17 cellular contexts compared by ENCODE assay signal in genomic region chr17:31902693-31903092, GRCh38. TPM values are rescaled to one million over a fixed set of nuclear protein-coding genes. Genes with fewer than 3 reads are reported as not detected.
DNase-seq lines count a peak whose midpoint lies in the region; ATAC-seq, FAIRE-seq and TF ChIP-seq lines count a peak whose summit lies in the region.
"Had no signal": no experiment of that assay in that cellular context is flagged by ENCODE, and none has a peak within 500 bp of the region (broad histone marks: within the 10 kb centered on the region; RNA-seq: fewer than 3 reads in every experiment).

No MANE protein-coding gene starts in this region.

- POLR2A ChIA-PET in activated CD4-positive, alpha-beta memory T cell treated with anti-CD3 and anti-CD28 coated beads for 36 hours (lab: Charles Lee) = interaction anchor here (1.2 kb wide), 1 partner anchor 9 kb away, joined by 4 read pairs; no protein-coding TSS in a partner anchor

- peak overlapping the region; percentile 7 for H3K27ac Mint-ChIP-seq in activated T-cell treated with anti-CD3 and anti-CD28 coated beads, Interleukin-2, amount 50 U/mL, for 24 hours
- H3K27ac Mint-ChIP-seq in activated CD4-positive, alpha-beta memory T cell treated with anti-CD3 and anti-CD28 coated beads for 36 hours = peak overlapping the region; percentile 70

- H3K36me3 ChIP-seq in neuron (ENCODE audit: insufficient read depth, low read length) (peaks cover 15% of the 10 kb centered on the region), kidney (ENCODE audit: control insufficient read depth in 1 of 2, insufficient read depth in 2 of 2, low read length in 2 of 2) (peaks cover 0 to 10% of the 10 kb centered on the region in 2 donors)

- TF ChIP-seq CTCF in kidney (IDR thresholded peaks at IDR 0.05; ENCODE audit: borderline replicate concordance, extremely low read depth, insufficient read depth) = no peak

- H3K4me1 Mint-ChIP-seq in activated T-cell treated with anti-CD3 and anti-CD28 coated beads, Interleukin-2, amount 50 U/mL, for 24 hours (ENCODE audit: low read depth) = peaks cover 30% of the 10 kb centered on the region
- H3K4me1 Mint-ChIP-seq in activated CD4-positive, alpha-beta memory T cell treated with anti-CD3 and anti-CD28 coated beads for 36 hours (ENCODE audit: low read depth) = peaks cover 19% of the 10 kb centered on the region

- H3K9me3 ChIP-seq in neuron (ENCODE audit: low read length) (no peaks in the 10 kb centered on the region), kidney (ENCODE audit: control insufficient read depth in 1 of 2, low read length in 2 of 2) (no peaks in the 10 kb centered on the region)
- H3K9me3 ChIP-seq: sigmoid colon had no signal

- no peak for DNase-seq in activated T-cell treated with anti-CD3 and anti-CD28 coated beads, Interleukin-2, amount 50 U/mL, for 24 hours
- DNase-seq in activated T-cell treated with anti-CD3 and anti-CD28 coated beads for 4 hours (no peak), frontal cortex (ENCODE audit: low spot score in 2 of 2) (no peak), kidney (no peak)
- peak; percentile 52 for DNase-seq in activated CD4-positive, alpha-beta memory T cell treated with anti-CD3 and anti-CD28 coated beads for 36 hours
- DNase-seq: ACHN; central memory CD4-positive, alpha-beta T cell; NCI-H1048; NCI-H2171; nucleus accumbens; SHP77 treated with DMSO at 0.1 percent for 48 hours; sigmoid colon; stimulated activated CD4-positive, alpha-beta T cell treated with anti-CD3 and anti-CD28 coated beads, Interleukin-2, amount 100 ng/mL, for 48 hours had no signal

- peak; percentile 38 for ATAC-seq in HG02852 (IDR thresholded peaks at IDR 0.05; ENCODE audit: unreplicated experiment)
- ATAC-seq in GM18861 (IDR thresholded peaks at IDR 0.05; ENCODE audit: unreplicated experiment) = no peak

- intact Hi-C loops in activated CD4-positive, alpha-beta memory T cell treated with anti-CD3 and anti-CD28 coated beads for 36 hours (cut with micrococcal nuclease) = loop anchor here (2.0 to 10.0 kb wide), 4 partner anchors 235 to 408 kb away; no protein-coding TSS in a partner anchor
- intact Hi-C loops in kidney (cut with DNase I) = no loop called here

- peaks cover 3% of the 10 kb centered on the region for H3K4me1 ChIP-seq in neuron (ENCODE audit: insufficient read depth, low read length)
- peaks cover 0 to 4% of the 10 kb centered on the region in 2 donors for H3K4me1 ChIP-seq in kidney (ENCODE audit: control insufficient read depth in 1 of 2, insufficient read depth in 1 of 2, low read depth in 1 of 2, low read length in 2 of 2)

- CTCF ChIA-PET in activated CD4-positive, alpha-beta memory T cell treated with anti-CD3 and anti-CD28 coated beads for 36 hours (lab: Charles Lee) = interaction anchor here (1.0 to 1.4 kb wide), 3 partner anchors 9 to 239 kb away, joined by 3 to 4 read pairs (median 4); partner anchors contain the start of gene RHOT1

- H3K27me3 Mint-ChIP-seq in activated T-cell treated with anti-CD3 and anti-CD28 coated beads, Interleukin-2, amount 50 U/mL, for 24 hours = peaks cover 6% of the 10 kb centered on the region
- H3K27me3 Mint-ChIP-seq in activated CD4-positive, alpha-beta memory T cell treated with anti-CD3 and anti-CD28 coated beads for 36 hours = no peaks in the 10 kb centered on the region

- H3K4me3 ChIP-seq in neuron (ENCODE audit: low read length) (no peak overlapping the region), kidney (ENCODE audit: low read length in 2 of 2) (no peak overlapping the region)

- no peaks in the 10 kb centered on the region for H3K9me3 Mint-ChIP-seq in activated T-cell treated with anti-CD3 and anti-CD28 coated beads, Interleukin-2, amount 50 U/mL, for 24 hours
- no peaks in the 10 kb centered on the region for H3K9me3 Mint-ChIP-seq in activated CD4-positive, alpha-beta memory T cell treated with anti-CD3 and anti-CD28 coated beads for 36 hours

- no peaks in the 10 kb centered on the region for H3K27me3 ChIP-seq in neuron (ENCODE audit: insufficient read depth, low read length)
- H3K27me3 ChIP-seq: sigmoid colon had no signal

- H3K4me3 Mint-ChIP-seq in activated T-cell treated with anti-CD3 and anti-CD28 coated beads, Interleukin-2, amount 50 U/mL, for 24 hours = no peak overlapping the region
- H3K4me3 Mint-ChIP-seq in activated CD4-positive, alpha-beta memory T cell treated with anti-CD3 and anti-CD28 coated beads for 36 hours = no peak overlapping the region

- H3K9ac ChIP-seq in kidney (ENCODE audit: low read length in 2 of 2) = no peak overlapping the region

- no peak overlapping the region for H3K27ac ChIP-seq in kidney (ENCODE audit: low read depth in 2 of 2, low read length in 2 of 2)

- no peak for FAIRE-seq in frontal cortex (lab: Jason Lieb, UNC)
- no peak for FAIRE-seq in kidney (lab: Jason Lieb, UNC)
- FAIRE-seq: TTC549 had no signal

- peaks cover 25% of the 10 kb centered on the region for H3K36me3 Mint-ChIP-seq in activated T-cell treated with anti-CD3 and anti-CD28 coated beads, Interleukin-2, amount 50 U/mL, for 24 hours (ENCODE audit: low read depth)
- H3K36me3 Mint-ChIP-seq in activated CD4-positive, alpha-beta memory T cell treated with anti-CD3 and anti-CD28 coated beads for 36 hours = peaks cover 6% of the 10 kb centered on the region

- H2AFZ ChIP-seq in neuron (ENCODE audit: low read depth, low read length) = peak overlapping the region; percentile 76

RNA-seq across cellular contexts. Expression of gene UTP6, which starts 1.2 kb away (rescaled TPM):
- total RNA-seq in activated CD4-positive, alpha-beta memory T cell treated with anti-CD3 and anti-CD28 coated beads for 36 hours = 100 to 1,000 TPM in 1 of 2 experiments, 10 to 100 TPM in 1; 99.4 to 109 TPM
- total RNA-seq in frontal cortex (30.6 TPM), kidney (49.9 TPM)
- polyA plus RNA-seq in kidney (ENCODE audit: insufficient read depth, low read depth, low replicate concordance) = 39.9 TPM

RNA-seq across cellular contexts. Expression of gene SUZ12, which starts 34.1 kb away (rescaled TPM):
- 10 to 100 TPM; 59.5 to 65.5 TPM for total RNA-seq in activated CD4-positive, alpha-beta memory T cell treated with anti-CD3 and anti-CD28 coated beads for 36 hours
- total RNA-seq in frontal cortex (35.1 TPM), kidney (23.5 TPM)
- 10.2 TPM for polyA plus RNA-seq in kidney (ENCODE audit: insufficient read depth, low read depth, low replicate concordance)

RNA-seq across cellular contexts. Expression of gene COPRS, which starts 43.6 kb away (rescaled TPM):
- total RNA-seq in activated CD4-positive, alpha-beta memory T cell treated with anti-CD3 and anti-CD28 coated beads for 36 hours = 10 to 100 TPM; 49.6 to 50.3 TPM
- 35.1 TPM for total RNA-seq in frontal cortex
- total RNA-seq in kidney = 34.3 TPM
- polyA plus RNA-seq in kidney (ENCODE audit: insufficient read depth, low read depth, low replicate concordance) = 124 TPM
